Comparison of ENCODE assay signal across 1 cellular context in the genomic region with DNA sequence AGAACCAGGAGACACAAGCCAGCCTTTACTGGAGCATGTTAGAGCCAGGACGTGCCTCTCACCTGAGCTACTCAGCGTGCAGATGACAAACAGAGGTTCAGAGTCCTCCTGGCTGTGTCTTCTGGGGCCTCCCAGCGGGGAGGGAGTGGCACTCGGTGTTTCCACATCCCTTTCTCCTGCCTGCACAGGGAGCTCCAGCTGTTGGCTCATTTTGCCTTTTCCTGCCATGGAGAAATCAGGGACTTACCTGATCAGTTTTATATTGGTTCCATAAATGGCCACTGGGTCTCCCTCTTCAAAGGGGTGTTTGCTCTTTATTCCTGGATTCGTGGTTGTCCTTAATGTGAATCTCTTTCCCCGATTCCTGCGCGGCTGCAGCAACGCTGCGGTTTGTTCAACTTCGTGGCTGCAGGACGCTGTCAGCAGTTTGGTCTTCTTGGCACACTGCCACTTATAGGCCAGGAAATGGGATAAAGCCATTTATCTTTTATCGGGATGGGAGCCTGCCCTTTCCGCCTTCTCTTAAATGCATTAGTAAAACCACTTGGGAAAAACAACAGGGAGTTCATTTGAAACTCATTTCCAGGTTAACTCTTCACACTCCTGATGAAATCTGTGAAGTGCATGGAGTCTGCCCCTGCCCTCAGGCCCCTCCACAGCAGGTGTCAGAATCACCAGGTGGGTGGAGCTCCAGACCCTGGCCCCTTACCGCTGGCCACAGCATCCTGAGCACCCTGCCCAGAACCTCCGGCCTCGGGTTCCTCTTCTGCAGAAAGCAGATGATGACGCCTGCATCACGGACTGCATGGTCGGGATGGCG.
TF ChIP-seq lines count a peak whose summit lies in the region.

No MANE protein-coding gene starts in this region.

TF ChIP-seq in HepG2, 621 proteins besides CTCF, POLR2A, EP300 and RAD21 (continued from another document and continues in another):
- TF ChIP-seq, protein P1, sequence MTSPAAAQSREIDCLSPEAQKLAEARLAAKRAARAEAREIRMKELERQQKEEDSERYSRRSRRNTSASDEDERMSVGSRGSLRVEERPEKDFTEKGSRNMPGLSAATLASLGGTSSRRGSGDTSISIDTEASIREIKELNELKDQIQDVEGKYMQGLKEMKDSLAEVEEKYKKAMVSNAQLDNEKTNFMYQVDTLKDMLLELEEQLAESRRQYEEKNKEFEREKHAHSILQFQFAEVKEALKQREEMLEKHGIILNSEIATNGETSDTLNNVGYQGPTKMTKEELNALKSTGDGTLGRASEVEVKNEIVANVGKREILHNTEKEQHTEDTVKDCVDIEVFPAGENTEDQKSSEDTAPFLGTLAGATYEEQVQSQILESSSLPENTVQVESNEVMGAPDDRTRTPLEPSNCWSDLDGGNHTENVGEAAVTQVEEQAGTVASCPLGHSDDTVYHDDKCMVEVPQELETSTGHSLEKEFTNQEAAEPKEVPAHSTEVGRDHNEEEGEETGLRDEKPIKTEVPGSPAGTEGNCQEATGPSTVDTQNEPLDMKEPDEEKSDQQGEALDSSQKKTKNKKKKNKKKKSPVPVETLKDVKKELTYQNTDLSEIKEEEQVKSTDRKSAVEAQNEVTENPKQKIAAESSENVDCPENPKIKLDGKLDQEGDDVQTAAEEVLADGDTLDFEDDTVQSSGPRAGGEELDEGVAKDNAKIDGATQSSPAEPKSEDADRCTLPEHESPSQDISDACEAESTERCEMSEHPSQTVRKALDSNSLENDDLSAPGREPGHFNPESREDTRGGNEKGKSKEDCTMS (CRISPR knock-in tag; conservative IDR thresholded peaks at IDR 0.05) = no peak
- TF ChIP-seq ERF (CRISPR knock-in tag; IDR thresholded peaks at IDR 0.05) (peak; percentile 35; the same call in 1 of the 2 replicates), HES4 (CRISPR knock-in tag; IDR thresholded peaks at IDR 0.05; ENCODE audit: borderline replicate concordance) (no peak), HNRNPL (IDR thresholded peaks at IDR 0.05; ENCODE audit: low read depth, low read length) (no peak), ZBTB37 (CRISPR knock-in tag; IDR thresholded peaks at IDR 0.05) (no peak), SIN3A (IDR thresholded peaks at IDR 0.05; ENCODE audit: borderline replicate concordance, low read depth, low read length) (0 out of 2 replicates have a peak, but pooled peaks have one; percentile 49), NFKB2 (CRISPR knock-in tag; IDR thresholded peaks at IDR 0.05; ENCODE audit: borderline replicate concordance) (peak; percentile 52; the same call in 1 of the 2 replicates), XRCC5 (optimal IDR thresholded peaks at IDR 0.05; ENCODE audit: low read length) (peak; percentile 72), ARNTL (CRISPR knock-in tag; IDR thresholded peaks at IDR 0.05) (0 out of 2 replicates have a peak, but pooled peaks have one; percentile 45), KDM5A (IDR thresholded peaks at IDR 0.05; ENCODE audit: borderline replicate concordance, low read length) (no peak), ZC3H13 (CRISPR knock-in tag; IDR thresholded peaks at IDR 0.05) (no peak), IRF1 (CRISPR knock-in tag; IDR thresholded peaks at IDR 0.05; ENCODE audit: low read depth) (no peak), DMAP1 (CRISPR knock-in tag; IDR thresholded peaks at IDR 0.05) (peak; percentile 39; the same call in 1 of the 2 replicates), ZSCAN9 (CRISPR knock-in tag; IDR thresholded peaks at IDR 0.05; ENCODE audit: borderline replicate concordance) (no peak; the same call in 1 of the 2 replicates), ZNF557 (CRISPR knock-in tag; IDR thresholded peaks at IDR 0.05) (no peak), ATF1 (CRISPR knock-in tag; IDR thresholded peaks at IDR 0.05) (no peak), ZNF512B (CRISPR knock-in tag; IDR thresholded peaks at IDR 0.05; ENCODE audit: borderline replicate concordance) (no peak), MIER3 (CRISPR knock-in tag; IDR thresholded peaks at IDR 0.05; ENCODE audit: borderline replicate concordance) (no peak), KMT2A (CRISPR knock-in tag; IDR thresholded peaks at IDR 0.05) (0 out of 2 replicates have a peak, but pooled peaks have one; percentile 55), ELK4 (CRISPR knock-in tag; IDR thresholded peaks at IDR 0.05; ENCODE audit: borderline replicate concordance) (no peak), CREM (IDR thresholded peaks at IDR 0.05) (peak; percentile 42; the same call in 1 of the 2 replicates), CREM (CRISPR knock-in tag; IDR thresholded peaks at IDR 0.05) (no peak), JUND (CRISPR knock-in tag; IDR thresholded peaks at IDR 0.05) (peak; percentile 32; the same call in 1 of the 2 replicates), ZBTB1 (CRISPR knock-in tag; IDR thresholded peaks at IDR 0.05; ENCODE audit: borderline replicate concordance) (no peak), ZNF576 (CRISPR knock-in tag; IDR thresholded peaks at IDR 0.05) (no peak), RFXAP (CRISPR knock-in tag; IDR thresholded peaks at IDR 0.05; ENCODE audit: borderline replicate concordance) (0 out of 2 replicates have a peak, but pooled peaks have one; percentile 44), DNMT1 (CRISPR knock-in tag; IDR thresholded peaks at IDR 0.05) (no peak), ZNF773 (CRISPR knock-in tag; IDR thresholded peaks at IDR 0.05; ENCODE audit: borderline replicate concordance) (no peak), RERE (CRISPR knock-in tag; IDR thresholded peaks at IDR 0.05; ENCODE audit: low read depth) (no peak)
- TF ChIP-seq, protein P2, sequence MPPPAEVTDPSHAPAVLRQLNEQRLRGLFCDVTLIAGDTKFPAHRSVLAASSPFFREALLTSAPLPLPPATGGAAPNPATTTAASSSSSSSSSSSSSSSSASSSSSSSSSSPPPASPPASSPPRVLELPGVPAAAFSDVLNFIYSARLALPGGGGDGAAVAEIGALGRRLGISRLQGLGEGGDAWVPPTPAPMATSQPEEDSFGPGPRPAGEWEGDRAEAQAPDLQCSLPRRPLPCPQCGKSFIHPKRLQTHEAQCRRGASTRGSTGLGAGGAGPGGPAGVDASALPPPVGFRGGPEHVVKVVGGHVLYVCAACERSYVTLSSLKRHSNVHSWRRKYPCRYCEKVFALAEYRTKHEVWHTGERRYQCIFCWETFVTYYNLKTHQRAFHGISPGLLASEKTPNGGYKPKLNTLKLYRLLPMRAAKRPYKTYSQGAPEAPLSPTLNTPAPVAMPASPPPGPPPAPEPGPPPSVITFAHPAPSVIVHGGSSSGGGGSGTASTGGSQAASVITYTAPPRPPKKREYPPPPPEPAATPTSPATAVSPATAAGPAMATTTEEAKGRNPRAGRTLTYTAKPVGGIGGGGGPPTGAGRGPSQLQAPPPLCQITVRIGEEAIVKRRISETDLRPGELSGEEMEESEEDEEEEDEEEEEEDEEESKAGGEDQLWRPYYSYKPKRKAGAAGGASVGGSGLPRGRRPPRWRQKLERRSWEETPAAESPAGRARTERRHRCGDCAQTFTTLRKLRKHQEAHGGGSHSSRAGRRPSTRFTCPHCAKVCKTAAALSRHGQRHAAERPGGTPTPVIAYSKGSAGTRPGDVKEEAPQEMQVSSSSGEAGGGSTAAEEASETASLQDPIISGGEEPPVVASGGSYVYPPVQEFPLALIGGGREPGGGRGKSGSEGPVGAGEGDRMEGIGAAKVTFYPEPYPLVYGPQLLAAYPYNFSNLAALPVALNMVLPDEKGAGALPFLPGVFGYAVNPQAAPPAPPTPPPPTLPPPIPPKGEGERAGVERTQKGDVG (CRISPR knock-in tag; IDR thresholded peaks at IDR 0.05; ENCODE audit: borderline replicate concordance) = no peak
- TF ChIP-seq, protein P3, sequence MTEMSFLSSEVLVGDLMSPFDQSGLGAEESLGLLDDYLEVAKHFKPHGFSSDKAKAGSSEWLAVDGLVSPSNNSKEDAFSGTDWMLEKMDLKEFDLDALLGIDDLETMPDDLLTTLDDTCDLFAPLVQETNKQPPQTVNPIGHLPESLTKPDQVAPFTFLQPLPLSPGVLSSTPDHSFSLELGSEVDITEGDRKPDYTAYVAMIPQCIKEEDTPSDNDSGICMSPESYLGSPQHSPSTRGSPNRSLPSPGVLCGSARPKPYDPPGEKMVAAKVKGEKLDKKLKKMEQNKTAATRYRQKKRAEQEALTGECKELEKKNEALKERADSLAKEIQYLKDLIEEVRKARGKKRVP (CRISPR knock-in tag; IDR thresholded peaks at IDR 0.05) = no peak
- TF ChIP-seq, protein P4, sequence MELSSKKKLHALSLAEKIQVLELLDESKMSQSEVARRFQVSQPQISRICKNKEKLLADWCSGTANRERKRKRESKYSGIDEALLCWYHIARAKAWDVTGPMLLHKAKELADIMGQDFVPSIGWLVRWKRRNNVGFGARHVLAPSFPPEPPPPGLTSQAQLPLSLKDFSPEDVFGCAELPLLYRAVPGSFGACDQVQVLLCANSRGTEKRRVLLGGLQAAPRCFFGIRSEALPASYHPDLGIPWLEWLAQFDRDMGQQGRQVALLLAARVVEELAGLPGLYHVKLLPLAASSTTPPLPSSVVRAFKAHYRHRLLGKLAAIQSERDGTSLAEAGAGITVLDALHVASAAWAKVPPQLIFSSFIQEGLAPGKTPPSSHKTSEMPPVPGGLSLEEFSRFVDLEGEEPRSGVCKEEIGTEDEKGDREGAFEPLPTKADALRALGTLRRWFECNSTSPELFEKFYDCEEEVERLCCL (CRISPR knock-in tag; IDR thresholded peaks at IDR 0.05; ENCODE audit: borderline replicate concordance) = no peak
